In the genomic region with DNA sequence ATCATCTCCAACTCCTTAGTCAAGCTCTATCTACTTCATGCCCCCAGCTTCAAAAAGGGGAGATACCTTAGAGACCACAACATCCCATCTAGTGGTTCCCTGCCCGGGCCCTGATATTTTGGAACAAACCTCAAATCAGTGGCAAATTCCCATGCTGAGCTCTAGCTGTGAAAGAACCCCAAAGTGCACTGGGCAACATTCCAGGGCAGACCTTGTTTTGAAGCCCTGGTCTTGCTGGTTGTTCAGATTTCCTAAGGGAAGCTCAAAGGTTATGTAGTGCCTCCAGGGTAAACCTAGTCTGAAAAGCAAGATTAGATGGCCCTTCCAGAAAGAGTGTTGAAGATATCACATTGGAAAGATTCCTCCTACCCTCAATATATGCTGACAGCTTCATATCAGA, we compare ENCODE assay signal across 13 cellular contexts. TPM values are rescaled to one million over a fixed set of nuclear protein-coding genes. Genes with fewer than 3 reads are reported as not detected.
DNase-seq lines count a peak whose midpoint lies in the region; ATAC-seq and TF ChIP-seq lines count a peak whose summit lies in the region.
"Had no signal": no experiment of that assay in that cellular context is flagged by ENCODE, and none has a peak within 500 bp of the region (broad histone marks: within the 10 kb centered on the region; RNA-seq: fewer than 3 reads in every experiment).

No MANE protein-coding gene starts in this region.

- H3K27ac ChIP-seq in transverse colon = peak overlapping the region; percentile 62 to 71 (median 64)
- H3K27ac ChIP-seq: brain microvascular endothelial cell, psoas muscle had no signal

- no peaks in the 10 kb centered on the region for H3K36me3 ChIP-seq in transverse colon
- H3K36me3 ChIP-seq: brain microvascular endothelial cell, upper lobe of left lung had no signal

- TF ChIP-seq CTCF in activated B cell treated with CpG ODN at 0.5 μM for 24 hours (IDR thresholded peaks at IDR 0.05) = no peak
- TF ChIP-seq CTCF in transverse colon (IDR thresholded peaks at IDR 0.05) = no peak

- H3K9me3 ChIP-seq in transverse colon = no peaks in the 10 kb centered on the region
- H3K9me3 ChIP-seq: mucosa of descending colon, psoas muscle, upper lobe of left lung had no signal

- no peaks in the 10 kb centered on the region for H3K27me3 Mint-ChIP-seq in stimulated activated naive CD8-positive, alpha-beta T cell treated with anti-CD3 and anti-CD28 coated beads, Interleukin-15, Interleukin-2, amounts not matched to agents 100 ng/mL and 50 ng/mL, for 24 hours
- H3K27me3 Mint-ChIP-seq in activated B cell treated with CpG ODN at 0.5 μM for 24 hours (no peaks in the 10 kb centered on the region), immature natural killer cell (ENCODE audit: low read depth in 3 of 3) (peaks cover 0 to 7% (median 1%) of the 10 kb centered on the region in 3 donors)

- intact Hi-C loops in activated B cell treated with CpG ODN at 0.5 μM for 24 hours (cut with micrococcal nuclease) (loop anchor here (1.0 to 10.0 kb wide), 5 partner anchors 8 to 553 kb away; a partner anchor contains a TSS), transverse colon (cut with DNase I; ENCODE audit: low total_unique reads) (no loop called here)

- TF ChIP-seq EP300 in transverse colon (IDR thresholded peaks at IDR 0.05; ENCODE audit: low read depth) = no peak

- H3K27me3 ChIP-seq in transverse colon = no peaks in the 10 kb centered on the region
- H3K27me3 ChIP-seq: brain microvascular endothelial cell, upper lobe of left lung had no signal

- CTCF ChIA-PET in activated B cell treated with CpG ODN at 0.5 μM for 24 hours (lab: Charles Lee) = interaction anchor here (0.7 to 3.3 kb wide), 6 partner anchors 9 to 39 kb away, joined by 3 to 15 read pairs (median 5); a partner anchor contains a TSS

- ATAC-seq in stimulated activated naive CD8-positive, alpha-beta T cell treated with anti-CD3 and anti-CD28 coated beads, Interleukin-15, Interleukin-2, amounts not matched to agents 100 U/mL and 50 U/mL, for 24 hours = no peak
- ATAC-seq in activated B cell treated with CpG ODN at 0.5 μM for 24 hours (ENCODE audit: low read depth) (no peak), HG03520 (IDR thresholded peaks at IDR 0.05; ENCODE audit: unreplicated experiment) (no peak), GM19328 (IDR thresholded peaks at IDR 0.05; ENCODE audit: unreplicated experiment) (no peak), HG03378 (IDR thresholded peaks at IDR 0.05; ENCODE audit: unreplicated experiment) (no peak)
- ATAC-seq: psoas muscle had no signal

- DNase-seq in stimulated activated naive CD8-positive, alpha-beta T cell treated with anti-CD3 and anti-CD28 coated beads, Interleukin-15, Interleukin-2, amounts not matched to agents 100 U/mL and 50 U/mL, for 24 hours = no peak
- DNase-seq in activated B cell treated with CpG ODN at 0.5 μM for 24 hours (no peak), immature natural killer cell (no peak), transverse colon (no peak)
- DNase-seq: brain microvascular endothelial cell, NCI-H2171 treated with DMSO at 0.1 percent for 48 hours, psoas muscle, upper lobe of left lung had no signal

- in situ Hi-C loops in transverse colon (cut with MboI; ENCODE audit: low pct_ligation_motif_present in 1 of 4, low pct_unique_long_range_greater_than_20kb in 1 of 4, low sequenced_read_pairs in 3 of 4) = no loop called here

- peaks cover 7 to 33% (median 11%) of the 10 kb centered on the region in 4 donors for H3K4me1 ChIP-seq in transverse colon
- H3K4me1 ChIP-seq: psoas muscle had no signal

- no peak for TF ChIP-seq POLR2A in transverse colon (IDR thresholded peaks at IDR 0.05)

- peak overlapping the region; percentile 80 for H3K27ac Mint-ChIP-seq in stimulated activated naive CD8-positive, alpha-beta T cell treated with anti-CD3 and anti-CD28 coated beads, Interleukin-15, Interleukin-2, amounts not matched to agents 100 ng/mL and 50 ng/mL, for 24 hours
- H3K27ac Mint-ChIP-seq in activated B cell treated with CpG ODN at 0.5 μM for 24 hours = peak overlapping the region; percentile 96
- peak overlapping the region; percentile 91 to 99 (median 96) for H3K27ac Mint-ChIP-seq in immature natural killer cell

- peaks cover 18% of the 10 kb centered on the region for H3K36me3 Mint-ChIP-seq in stimulated activated naive CD8-positive, alpha-beta T cell treated with anti-CD3 and anti-CD28 coated beads, Interleukin-15, Interleukin-2, amounts not matched to agents 100 ng/mL and 50 ng/mL, for 24 hours (ENCODE audit: low read depth)
- peaks cover 2% of the 10 kb centered on the region for H3K36me3 Mint-ChIP-seq in activated B cell treated with CpG ODN at 0.5 μM for 24 hours (ENCODE audit: low read depth)
- no peaks in the 10 kb centered on the region for H3K36me3 Mint-ChIP-seq in immature natural killer cell

- no peak overlapping the region for H3K4me3 ChIP-seq in transverse colon
- H3K4me3 ChIP-seq: mucosa of descending colon, psoas muscle, upper lobe of left lung had no signal

- peaks cover 84% of the 10 kb centered on the region for H3K4me1 Mint-ChIP-seq in stimulated activated naive CD8-positive, alpha-beta T cell treated with anti-CD3 and anti-CD28 coated beads, Interleukin-15, Interleukin-2, amounts not matched to agents 100 ng/mL and 50 ng/mL, for 24 hours (ENCODE audit: low read depth)
- H3K4me1 Mint-ChIP-seq in activated B cell treated with CpG ODN at 0.5 μM for 24 hours (peaks cover 84% of the 10 kb centered on the region), immature natural killer cell (peaks cover 87 to 88% of the 10 kb centered on the region in 2 donors)

- POLR2A ChIA-PET in activated B cell treated with CpG ODN at 0.5 μM for 24 hours (lab: Charles Lee) = interaction anchor here (1.1 to 5.8 kb wide), 8 partner anchors 8 to 1119 kb away, joined by 3 to 129 read pairs (median 8); a partner anchor contains a TSS

- no peaks in the 10 kb centered on the region for H3K9me3 Mint-ChIP-seq in stimulated activated naive CD8-positive, alpha-beta T cell treated with anti-CD3 and anti-CD28 coated beads, Interleukin-15, Interleukin-2, amounts not matched to agents 100 ng/mL and 50 ng/mL, for 24 hours
- peaks cover 3% of the 10 kb centered on the region for H3K9me3 Mint-ChIP-seq in activated B cell treated with CpG ODN at 0.5 μM for 24 hours
- H3K9me3 Mint-ChIP-seq in immature natural killer cell = no peaks in the 10 kb centered on the region

- H3K4me3 Mint-ChIP-seq in stimulated activated naive CD8-positive, alpha-beta T cell treated with anti-CD3 and anti-CD28 coated beads, Interleukin-15, Interleukin-2, amounts not matched to agents 100 ng/mL and 50 ng/mL, for 24 hours = peak overlapping the region; percentile 65
- peak overlapping the region; percentile 79 for H3K4me3 Mint-ChIP-seq in activated B cell treated with CpG ODN at 0.5 μM for 24 hours
- H3K4me3 Mint-ChIP-seq in immature natural killer cell = peak overlapping the region; percentile 72 to 82 (median 76)

- WGBS in transverse colon (ENCODE audit: low coverage in 1 of 2), 2 donors = 69% methylated on average over 1 of the region's 1 CpG; no CpG with 5 or more reads in 1 of the 2 donors

RNA-seq across cellular contexts. Expression of a gene that starts 16.3 kb away (rescaled TPM):
- 27.7 and 30.0 TPM in 2 replicates for total RNA-seq in activated B cell treated with CpG ODN at 0.5 μM for 24 hours
- 10 to 100 TPM; 35.3 to 68.0 (median 35.9) TPM for polyA plus RNA-seq in immature natural killer cell
- 10 to 100 TPM in 2 of 4 donors, 1 to 10 TPM in 2; 8.6 to 14.6 (median 10.7) TPM for total RNA-seq in transverse colon

RNA-seq across cellular contexts. Expression of a gene that starts 39.9 kb away (rescaled TPM):
- total RNA-seq in activated B cell treated with CpG ODN at 0.5 μM for 24 hours = 51.8 and 53.8 TPM in 2 replicates
- 10 to 100 TPM; 40.5 to 69.0 (median 53.3) TPM for polyA plus RNA-seq in immature natural killer cell
- 10 to 100 TPM; 23.5 to 73.3 (median 56.2) TPM for total RNA-seq in transverse colon

RNA-seq across cellular contexts. Expression of a gene that starts 40.8 kb away (rescaled TPM):
- total RNA-seq in activated B cell treated with CpG ODN at 0.5 μM for 24 hours (95.0 and 95.8 TPM in 2 replicates), transverse colon (10 to 100 TPM; 21.3 to 54.2 (median 32.8) TPM)
- polyA plus RNA-seq in immature natural killer cell = 10 to 100 TPM; 32.3 to 67.2 (median 37.9) TPM
